In the genomic region with DNA sequence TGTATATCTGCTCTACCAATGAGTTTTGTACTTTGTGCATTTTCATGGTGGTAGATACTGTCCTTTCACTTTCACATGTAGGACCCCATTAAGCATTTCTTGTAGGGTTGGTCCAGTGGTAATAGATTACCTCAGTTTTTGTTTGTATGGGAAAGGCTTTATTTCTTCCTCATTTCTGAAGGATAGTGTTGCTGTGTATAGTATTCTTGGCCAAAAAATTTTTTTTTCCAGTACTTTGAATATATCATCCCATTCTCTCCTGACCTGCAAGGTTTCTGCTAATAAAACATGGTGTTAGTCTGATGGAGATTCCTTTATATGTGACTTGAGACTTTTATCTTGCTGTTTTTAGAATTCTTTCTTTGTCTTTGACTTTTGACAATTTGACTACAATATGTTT, we compare ENCODE assay signal across 36 cellular contexts. TPM values are rescaled to one million over a fixed set of nuclear protein-coding genes. Genes with fewer than 3 reads are reported as not detected.
"Had no signal": no experiment of that assay in that cellular context is flagged by ENCODE, and none has a peak within 500 bp of the region (broad histone marks: within the 10 kb centered on the region; RNA-seq: fewer than 3 reads in every experiment).

No MANE protein-coding gene starts in this region.

- H3K27ac ChIP-seq: adrenal gland, body of pancreas, KMS-11, PC-9, RWPE1 had no signal

- H3K9ac ChIP-seq: KMS-11 had no signal

- H3K4me3 ChIP-seq: adrenal gland, body of pancreas, PC-9 had no signal

- H3K27me3 ChIP-seq: adrenal gland, body of pancreas had no signal

- DNase-seq: activated CD4-positive, alpha-beta T cell treated with anti-CD3 and anti-CD28 coated beads for 36 hours; activated CD4-positive, alpha-beta T cell treated with anti-CD3 and anti-CD28 coated beads, Interleukin-2, amount 10 ng/mL, durations not matched to agents 7 days and 5 days; activated CD4-positive, alpha-beta T cell treated with anti-CD3 and anti-CD28 coated beads, Interleukin-2, amount 50 U/mL, for 48 hours; activated gamma-delta T cell treated with Interleukin-2 at 50 U/mL for 16 hours; activated naive CD4-positive, alpha-beta T cell treated with anti-CD3 and anti-CD28 coated beads, Interleukin-2, amount 50 U/mL, for 16 hours; activated T-cell treated with anti-CD3 and anti-CD28 coated beads, Interleukin-2, amount 50 U/mL, for 1 hour; activated T-cell treated with anti-CD3 and anti-CD28 coated beads, Interleukin-2, amount 50 U/mL, for 72 hours; adrenal gland; body of pancreas; caudate nucleus; cerebellar nuclear complex; MM.1S; MV-4-11; NCI-H1092 treated with DMSO at 0.1 percent for 48 hours; NCI-H1417; NCI-H146; NCI-H187; NCI-H2029 treated with DMSO at 0.1 percent for 48 hours; NCI-H2107; NCI-H2171; NCI-H510A; NCI-H526; NCI-H748 treated with DMSO at 0.1 percent for 48 hours; NK-92 treated with Interleukin-12 subunit alpha and Interleukin-12 subunit beta, amount 100 ng/mL, for 24 hours; PC-9; SIG-M5; SW 1271 had no signal

- H3K27ac Mint-ChIP-seq: activated CD4-positive, alpha-beta T cell treated with anti-CD3 and anti-CD28 coated beads for 36 hours; activated T-cell treated with anti-CD3 and anti-CD28 coated beads, Interleukin-2, amount 50 U/mL, for 72 hours had no signal

- H2AFZ ChIP-seq: PC-9 had no signal

- H3K36me3 ChIP-seq: adrenal gland had no signal

- H3K27me3 Mint-ChIP-seq: activated CD4-positive, alpha-beta T cell treated with anti-CD3 and anti-CD28 coated beads for 36 hours; activated CD4-positive, alpha-beta T cell treated with anti-CD3 and anti-CD28 coated beads, Interleukin-2, amount 10 ng/mL, durations not matched to agents 7 days and 5 days had no signal

- H3K4me3 Mint-ChIP-seq: activated CD4-positive, alpha-beta T cell treated with anti-CD3 and anti-CD28 coated beads for 36 hours; activated CD4-positive, alpha-beta T cell treated with anti-CD3 and anti-CD28 coated beads, Interleukin-2, amount 10 ng/mL, durations not matched to agents 7 days and 5 days had no signal

- H3K4me2 ChIP-seq: KMS-11, PC-9 had no signal

- H3K4me1 ChIP-seq: body of pancreas had no signal

- FAIRE-seq: astrocyte, bronchial epithelial cell, TTC549 had no signal

- ATAC-seq: activated CD4-positive, alpha-beta T cell treated with anti-CD3 and anti-CD28 coated beads for 36 hours; activated T-cell treated with anti-CD3 and anti-CD28 coated beads, Interleukin-2, amount 50 U/mL, for 72 hours; body of pancreas; Right ventricle myocardium inferior had no signal

RNA-seq across cellular contexts. Expression of gene GIMAP8, which starts 12.0 kb away (rescaled TPM):
- total RNA-seq: astrocyte, LHCN-M2, OCI-LY7, PC-9, SK-MEL-5 had no signal

RNA-seq across cellular contexts. Expression of gene GIMAP7, which starts 52.3 kb away (rescaled TPM):
- total RNA-seq: astrocyte, bronchial epithelial cell, LHCN-M2, OCI-LY7, PC-9, SK-MEL-5 had no signal
